In the genomic region with DNA sequence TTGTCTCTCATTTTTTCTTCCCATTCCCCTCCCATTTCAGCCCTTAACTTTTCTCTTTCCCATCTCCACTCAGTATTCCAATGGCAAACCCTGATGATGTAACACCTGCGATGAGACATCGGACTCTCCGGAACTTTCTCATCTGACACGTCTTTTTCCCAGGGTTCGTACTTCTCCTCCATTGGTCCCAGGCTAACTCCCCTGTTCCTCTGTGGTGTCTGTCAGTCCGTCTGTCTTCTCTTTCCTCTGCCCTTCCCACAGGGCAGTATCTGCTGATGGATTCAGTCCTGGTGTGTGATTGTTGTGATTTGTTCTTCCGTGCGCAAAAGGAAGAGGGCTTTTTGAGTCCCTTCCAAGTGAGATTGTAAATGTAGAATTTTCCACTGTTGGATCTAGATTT, we compare ENCODE assay signal across 11 cellular contexts. TPM values are rescaled to one million over a fixed set of nuclear protein-coding genes. Genes with fewer than 3 reads are reported as not detected.
DNase-seq lines count a peak whose midpoint lies in the region; ATAC-seq and TF ChIP-seq lines count a peak whose summit lies in the region.
"Had no signal": no experiment of that assay in that cellular context is flagged by ENCODE, and none has a peak within 500 bp of the region (broad histone marks: within the 10 kb centered on the region; RNA-seq: fewer than 3 reads in every experiment).

No MANE protein-coding gene starts in this region.

- no peaks in the 10 kb centered on the region for H3K27me3 Mint-ChIP-seq in activated CD4-positive, alpha-beta T cell treated with anti-CD3 and anti-CD28 coated beads, Interleukin-2, amount 10 ng/mL, durations not matched to agents 24 days and 14 days
- no peaks in the 10 kb centered on the region for H3K27me3 Mint-ChIP-seq in natural killer cell treated with Interleukin-12 subunit alpha and Interleukin-12 subunit beta and Interleukin-15 and Interleukin-18, amount 100 ng/mL, for 72 hours

- no peak for DNase-seq in activated CD4-positive, alpha-beta T cell treated with anti-CD3 and anti-CD28 coated beads, Interleukin-2, amount 10 ng/mL, durations not matched to agents 24 days and 14 days
- DNase-seq in activated CD4-positive, alpha-beta T cell treated with anti-CD3 and anti-CD28 coated beads for 48 hours: no peak
- DNase-seq in astrocyte of the spinal cord (ENCODE audit: low read depth, low spot score) (peak; percentile 48), NCI-H1694 (lab: John Stamatoyannopoulos, UW) (no peak)
- DNase-seq in natural killer cell treated with Interleukin-12 subunit alpha and Interleukin-12 subunit beta and Interleukin-15 and Interleukin-18, amount 100 ng/mL, for 72 hours (ENCODE audit: low spot score): no peak
- DNase-seq: NCI-H1436 treated with DMSO at 0.1 percent for 48 hours had no signal

- H3K79me2 ChIP-seq in KMS-11 (ENCODE audit: insufficient read depth, low read depth): no peaks in the 10 kb centered on the region

- H3K27ac ChIP-seq in KMS-11: no peak overlapping the region
- H3K27ac ChIP-seq: HL-60, thoracic aorta had no signal

- no peak for ATAC-seq in natural killer cell treated with Interleukin-12 subunit alpha and Interleukin-12 subunit beta and Interleukin-15 and Interleukin-18, amount 100 ng/mL, for 72 hours
- ATAC-seq in GM19463 (IDR thresholded peaks at IDR 0.05; ENCODE audit: unreplicated experiment) (no peak), GM18907 (IDR thresholded peaks at IDR 0.05; ENCODE audit: unreplicated experiment) (no peak)

- H4K20me1 ChIP-seq in KMS-11 (ENCODE audit: insufficient read depth): no peaks in the 10 kb centered on the region

- H3K4me1 Mint-ChIP-seq in activated CD4-positive, alpha-beta T cell treated with anti-CD3 and anti-CD28 coated beads, Interleukin-2, amount 10 ng/mL, durations not matched to agents 24 days and 14 days: peaks cover 46% of the 10 kb centered on the region
- H3K4me1 Mint-ChIP-seq in natural killer cell treated with Interleukin-12 subunit alpha and Interleukin-12 subunit beta and Interleukin-15 and Interleukin-18, amount 100 ng/mL, for 72 hours (ENCODE audit: low read depth in 2 of 2): peaks cover 49 to 52% of the 10 kb centered on the region in 2 donors

- no peak overlapping the region for H2AFZ ChIP-seq in KMS-11 (ENCODE audit: low read depth)

- H3K4me3 Mint-ChIP-seq in activated CD4-positive, alpha-beta T cell treated with anti-CD3 and anti-CD28 coated beads, Interleukin-2, amount 10 ng/mL, durations not matched to agents 24 days and 14 days: no peak overlapping the region
- H3K4me3 Mint-ChIP-seq in natural killer cell treated with Interleukin-12 subunit alpha and Interleukin-12 subunit beta and Interleukin-15 and Interleukin-18, amount 100 ng/mL, for 72 hours: peak overlapping the region; percentile 55

- intact Hi-C loops in activated CD4-positive, alpha-beta T cell treated with anti-CD3 and anti-CD28 coated beads, Interleukin-2, amount 10 ng/mL, durations not matched to agents 24 days and 14 days (cut with micrococcal nuclease): loop anchor here (2.0 kb wide), 1 partner anchor 113 kb away; no protein-coding TSS in a partner anchor

- H3K4me2 ChIP-seq in KMS-11: peak overlapping the region; percentile 64; the same call in 1 of the 2 replicates

- in situ Hi-C loops in astrocyte of the spinal cord (cut with HindIII; ENCODE audit: low sequenced_read_pairs): no loop called here

- H3K9me3 Mint-ChIP-seq in activated CD4-positive, alpha-beta T cell treated with anti-CD3 and anti-CD28 coated beads, Interleukin-2, amount 10 ng/mL, durations not matched to agents 24 days and 14 days: no peaks in the 10 kb centered on the region
- H3K9me3 Mint-ChIP-seq in natural killer cell treated with Interleukin-12 subunit alpha and Interleukin-12 subunit beta and Interleukin-15 and Interleukin-18, amount 100 ng/mL, for 72 hours: no peaks in the 10 kb centered on the region

- peak overlapping the region; percentile 38 for H3K27ac Mint-ChIP-seq in activated CD4-positive, alpha-beta T cell treated with anti-CD3 and anti-CD28 coated beads, Interleukin-2, amount 10 ng/mL, durations not matched to agents 24 days and 14 days
- peak overlapping the region; percentile 98 for H3K27ac Mint-ChIP-seq in natural killer cell treated with Interleukin-12 subunit alpha and Interleukin-12 subunit beta and Interleukin-15 and Interleukin-18, amount 100 ng/mL, for 72 hours

- TF ChIP-seq CTCF in KMS-11 (conservative IDR thresholded peaks at IDR 0.05; ENCODE audit: low read depth, low read length) (no peak), astrocyte of the spinal cord (IDR thresholded peaks at IDR 0.05; ENCODE audit: low read depth, low read length) (no peak)

- peaks cover 53% of the 10 kb centered on the region for H3K4me1 ChIP-seq in KMS-11 (ENCODE audit: low read depth, poor library complexity, severe bottlenecking)

- no peaks in the 10 kb centered on the region for H3K27me3 ChIP-seq in KMS-11 (ENCODE audit: insufficient read depth, low read depth)

- no peaks in the 10 kb centered on the region for H3K36me3 ChIP-seq in KMS-11 (ENCODE audit: insufficient read depth)
- H3K36me3 ChIP-seq: thoracic aorta had no signal

- H3K9ac ChIP-seq in KMS-11: no peak overlapping the region

- H3K4me3 ChIP-seq in KMS-11 (IDR thresholded peaks at IDR 0.05; ENCODE audit: insufficient read depth, low read depth, low read length) (no peak overlapping the region), astrocyte of the spinal cord (ENCODE audit: low read depth, low read length) (no peak overlapping the region)
- H3K4me3 ChIP-seq: thoracic aorta had no signal

- H3K36me3 Mint-ChIP-seq in activated CD4-positive, alpha-beta T cell treated with anti-CD3 and anti-CD28 coated beads, Interleukin-2, amount 10 ng/mL, durations not matched to agents 24 days and 14 days (ENCODE audit: low read depth): no peaks in the 10 kb centered on the region
- no peaks in the 10 kb centered on the region for H3K36me3 Mint-ChIP-seq in natural killer cell treated with Interleukin-12 subunit alpha and Interleukin-12 subunit beta and Interleukin-15 and Interleukin-18, amount 100 ng/mL, for 72 hours

RNA-seq across cellular contexts. Expression of gene VANGL2, which starts 27.7 kb away (rescaled TPM):
- total RNA-seq in activated CD4-positive, alpha-beta T cell treated with anti-CD3 and anti-CD28 coated beads, Interleukin-2, amount 10 ng/mL, durations not matched to agents 24 days and 14 days: 0.02 and 0.05 TPM in 2 replicates
- not detected for total RNA-seq in natural killer cell treated with Interleukin-12 subunit alpha and Interleukin-12 subunit beta and Interleukin-15 and Interleukin-18, amount 100 ng/mL, for 72 hours
